ENCODE assay signal across 15 cellular contexts in genomic region chr2:83162421-83162820, GRCh38.
"Had no signal": no experiment of that assay in that cellular context is flagged by ENCODE, and none has a peak within 500 bp of the region (broad histone marks: within the 10 kb centered on the region; RNA-seq: fewer than 3 reads in every experiment).

No MANE protein-coding gene starts in this region.

- DNase-seq: effector memory CD4-positive, alpha-beta T cell; erythroblast; foreskin melanocyte; heart left ventricle; hippocampal formation; natural killer cell; posterior cingulate gyrus; right cardiac atrium; stimulated activated CD4-positive, alpha-beta T cell treated with anti-CD3 and anti-CD28 coated beads, Interleukin-4, amount 100 ng/mL, for 1 hour; stimulated activated CD8-positive, alpha-beta memory T cell treated with anti-CD3 and anti-CD28 coated beads, Interleukin-4, amount 100 ng/mL, for 48 hours; stimulated activated naive CD8-positive, alpha-beta T cell treated with anti-CD3 and anti-CD28 coated beads, Interleukin-15, Interleukin-2, amounts not matched to agents 100 U/mL and 50 U/mL, for 24 hours; thyroid gland had no signal

- H3K27ac ChIP-seq: heart left ventricle, suprapubic skin, thyroid gland had no signal

- H3K4me1 ChIP-seq: heart left ventricle, suprapubic skin, thyroid gland had no signal

- ATAC-seq: heart left ventricle; natural killer cell; right cardiac atrium; stimulated activated effector memory CD8-positive, alpha-beta T cell treated with anti-CD3 and anti-CD28 coated beads, Interleukin-12 subunit alpha, Interleukin-12 subunit beta, amount 100 ng/mL, for 72 hours; stimulated activated naive CD8-positive, alpha-beta T cell treated with anti-CD3 and anti-CD28 coated beads, Interleukin-15, Interleukin-2, amounts not matched to agents 100 U/mL and 50 U/mL, for 24 hours had no signal

- H3K27me3 ChIP-seq: heart left ventricle, suprapubic skin, thyroid gland had no signal

- H3K4me3 ChIP-seq: heart left ventricle, suprapubic skin, thyroid gland had no signal

- H3K36me3 ChIP-seq: heart left ventricle, suprapubic skin, thyroid gland had no signal

- H3K9me3 ChIP-seq: heart left ventricle, suprapubic skin, thyroid gland had no signal

- FAIRE-seq: urothelium cell line had no signal
